27 cellular contexts compared by ENCODE assay signal in the genomic region with DNA sequence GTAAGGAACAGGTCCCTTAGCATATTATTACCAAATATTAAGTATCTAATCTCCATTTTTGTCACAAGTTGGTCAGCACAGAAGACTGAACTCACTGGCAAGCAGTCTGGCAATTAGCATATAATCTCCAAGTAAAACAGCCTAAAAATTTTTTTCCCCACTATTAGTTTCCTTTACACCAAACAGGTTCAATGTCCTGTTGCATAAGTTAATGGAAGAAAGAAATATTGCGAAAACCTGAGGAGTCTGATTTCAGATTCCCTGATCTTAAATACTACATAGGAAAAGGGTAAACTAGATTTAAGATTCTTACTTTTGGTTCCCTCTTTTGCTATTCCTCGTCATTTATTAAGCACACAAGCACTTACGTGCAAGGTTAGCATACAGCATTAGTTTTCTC.
"Had no signal": no experiment of that assay in that cellular context is flagged by ENCODE, and none has a peak within 500 bp of the region (broad histone marks: within the 10 kb centered on the region; RNA-seq: fewer than 3 reads in every experiment).

No MANE protein-coding gene starts in this region.

- H3K9me3 ChIP-seq: esophagus muscularis mucosa, gastroesophageal sphincter, heart left ventricle, left ventricle myocardium inferior, lower lobe of right lung, neutrophil, pancreas, suprapubic skin, transverse colon, vagina had no signal

- H3K4me3 Mint-ChIP-seq: memory B cell; natural killer cell; neural crest cell; stimulated activated naive CD8-positive, alpha-beta T cell treated with anti-CD3 and anti-CD28 coated beads, Interleukin-15, amount 100 ng/mL, for 72 hours had no signal

- DNase-seq: dermis blood vessel endothelial cell; effector memory CD4-positive, alpha-beta T cell; foreskin keratinocyte; heart left ventricle; hippocampal formation; left cardiac atrium; left ventricle myocardium inferior; lower lobe of right lung; natural killer cell; pancreas; stimulated activated CD4-positive, alpha-beta T cell treated with anti-CD3 and anti-CD28 coated beads, Interleukin-12 subunit alpha, Interleukin-12 subunit beta, amount 100 ng/mL, for 4 hours; stimulated activated CD4-positive, alpha-beta T cell treated with anti-CD3 and anti-CD28 coated beads, Interleukin-1b, Interleukin-23, amount 100 ng/mL, for 48 hours; stimulated activated CD4-positive, alpha-beta T cell treated with anti-CD3 and anti-CD28 coated beads, Interleukin-4, amount 100 ng/mL, for 1 hour; stimulated activated CD8-positive, alpha-beta memory T cell treated with anti-CD3 and anti-CD28 coated beads, Interleukin-4, amount 100 ng/mL, for 48 hours; stimulated activated naive CD4-positive, alpha-beta T cell; stimulated activated naive CD8-positive, alpha-beta T cell treated with anti-CD3 and anti-CD28 coated beads, Interleukin-15, amount 100 ng/mL, for 72 hours; transverse colon had no signal

- H3K4me2 ChIP-seq: smooth muscle cell had no signal

- H3K9me3 Mint-ChIP-seq: memory B cell; natural killer cell; neural crest cell; stimulated activated naive CD8-positive, alpha-beta T cell treated with anti-CD3 and anti-CD28 coated beads, Interleukin-15, amount 100 ng/mL, for 72 hours had no signal

- ATAC-seq: foreskin keratinocyte; gastroesophageal sphincter; heart left ventricle; left cardiac atrium; lower lobe of right lung; natural killer cell; pancreas; sciatic nerve; stimulated activated naive CD8-positive, alpha-beta T cell treated with anti-CD3 and anti-CD28 coated beads, Interleukin-15, amount 100 ng/mL, for 72 hours had no signal

- H3K4me1 ChIP-seq: vagina had no signal

- H3K36me3 Mint-ChIP-seq: natural killer cell had no signal

- H3K4me1 Mint-ChIP-seq: neural crest cell had no signal

- H3K27ac ChIP-seq: coronary artery, esophagus muscularis mucosa, foreskin keratinocyte, gastroesophageal sphincter, heart left ventricle, left ventricle myocardium inferior, lower lobe of right lung, neutrophil, pancreas, suprapubic skin, transverse colon, vagina had no signal

- H3K36me3 ChIP-seq: heart left ventricle, left ventricle myocardium inferior, lower lobe of right lung, pancreas, suprapubic skin, transverse colon, vagina had no signal

- H3K4me3 ChIP-seq: coronary artery, esophagus muscularis mucosa, gastroesophageal sphincter, heart left ventricle, left ventricle myocardium inferior, lower lobe of right lung, pancreas, smooth muscle cell, suprapubic skin, transverse colon, vagina had no signal

- H3K27me3 ChIP-seq: esophagus muscularis mucosa, foreskin keratinocyte, gastroesophageal sphincter, heart left ventricle, neutrophil, pancreas, suprapubic skin, transverse colon, vagina had no signal

- H3K27me3 Mint-ChIP-seq: memory B cell; stimulated activated naive CD8-positive, alpha-beta T cell treated with anti-CD3 and anti-CD28 coated beads, Interleukin-15, amount 100 ng/mL, for 72 hours had no signal

- H3K27ac Mint-ChIP-seq: memory B cell; natural killer cell; stimulated activated naive CD8-positive, alpha-beta T cell treated with anti-CD3 and anti-CD28 coated beads, Interleukin-15, amount 100 ng/mL, for 72 hours had no signal
